Comparison of ENCODE assay signal across 2 cellular contexts in the genomic region with DNA sequence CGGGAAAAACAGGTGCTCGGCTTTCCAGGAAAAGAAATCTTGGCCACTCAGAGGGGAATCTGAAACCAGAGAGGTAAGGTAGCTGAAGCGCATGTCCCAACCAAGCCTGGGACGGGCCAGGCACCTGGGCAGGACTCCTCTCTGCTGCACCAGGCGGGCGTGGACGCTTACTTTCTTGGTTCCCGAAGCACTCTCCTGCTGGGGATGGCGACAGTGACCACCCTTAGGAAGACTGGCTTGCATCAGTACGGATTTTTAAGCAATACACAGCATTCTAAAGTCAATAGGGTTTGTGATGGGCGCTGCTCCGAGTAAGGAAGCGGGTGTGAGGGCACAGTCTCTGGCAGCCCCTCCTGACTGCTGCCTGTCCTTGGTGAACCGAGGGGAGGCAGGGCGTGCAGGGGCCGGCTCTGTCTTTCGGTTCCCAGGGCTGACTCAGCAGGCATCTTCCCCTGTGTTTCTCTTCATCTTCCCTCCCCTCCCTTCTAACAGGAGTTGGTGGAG.
A peak's percentile ranks its signal among the peaks of the same experiment; 100 is the strongest.
TF ChIP-seq lines count a peak whose summit lies in the region.

No MANE protein-coding gene starts in this region.

TF ChIP-seq in IMR-90, 13 proteins besides CTCF, POLR2A, EP300 and RAD21:
- TF ChIP-seq, protein P1, sequence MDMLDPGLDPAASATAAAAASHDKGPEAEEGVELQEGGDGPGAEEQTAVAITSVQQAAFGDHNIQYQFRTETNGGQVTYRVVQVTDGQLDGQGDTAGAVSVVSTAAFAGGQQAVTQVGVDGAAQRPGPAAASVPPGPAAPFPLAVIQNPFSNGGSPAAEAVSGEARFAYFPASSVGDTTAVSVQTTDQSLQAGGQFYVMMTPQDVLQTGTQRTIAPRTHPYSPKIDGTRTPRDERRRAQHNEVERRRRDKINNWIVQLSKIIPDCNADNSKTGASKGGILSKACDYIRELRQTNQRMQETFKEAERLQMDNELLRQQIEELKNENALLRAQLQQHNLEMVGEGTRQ (IDR thresholded peaks at IDR 0.05; ENCODE audit: low read depth, low read length) = no peak
- no peak for TF ChIP-seq FOS (IDR thresholded peaks at IDR 0.05; ENCODE audit: low read depth, low read length)
- no peak for TF ChIP-seq MAZ (IDR thresholded peaks at IDR 0.05; ENCODE audit: borderline replicate concordance, low read depth, low read length)
- TF ChIP-seq RFX5 (IDR thresholded peaks at IDR 0.05; ENCODE audit: low read depth, low read length) = no peak
- TF ChIP-seq RCOR1 (IDR thresholded peaks at IDR 0.05; ENCODE audit: insufficient replicate concordance, low read length) = no peak
- no peak for TF ChIP-seq MAFK (IDR thresholded peaks at IDR 0.05; ENCODE audit: low read depth, low read length)
- TF ChIP-seq BHLHE40 (IDR thresholded peaks at IDR 0.05; ENCODE audit: low read depth, low read length) = no peak
- TF ChIP-seq MXI1 (IDR thresholded peaks at IDR 0.05; ENCODE audit: borderline replicate concordance, low read depth, low read length) = no peak
- no peak for TF ChIP-seq CHD1 (IDR thresholded peaks at IDR 0.05; ENCODE audit: low read depth, low read length)

TF ChIP-seq in HepG2, 621 proteins besides CTCF, POLR2A, EP300 and RAD21:
- TF ChIP-seq, protein P2, sequence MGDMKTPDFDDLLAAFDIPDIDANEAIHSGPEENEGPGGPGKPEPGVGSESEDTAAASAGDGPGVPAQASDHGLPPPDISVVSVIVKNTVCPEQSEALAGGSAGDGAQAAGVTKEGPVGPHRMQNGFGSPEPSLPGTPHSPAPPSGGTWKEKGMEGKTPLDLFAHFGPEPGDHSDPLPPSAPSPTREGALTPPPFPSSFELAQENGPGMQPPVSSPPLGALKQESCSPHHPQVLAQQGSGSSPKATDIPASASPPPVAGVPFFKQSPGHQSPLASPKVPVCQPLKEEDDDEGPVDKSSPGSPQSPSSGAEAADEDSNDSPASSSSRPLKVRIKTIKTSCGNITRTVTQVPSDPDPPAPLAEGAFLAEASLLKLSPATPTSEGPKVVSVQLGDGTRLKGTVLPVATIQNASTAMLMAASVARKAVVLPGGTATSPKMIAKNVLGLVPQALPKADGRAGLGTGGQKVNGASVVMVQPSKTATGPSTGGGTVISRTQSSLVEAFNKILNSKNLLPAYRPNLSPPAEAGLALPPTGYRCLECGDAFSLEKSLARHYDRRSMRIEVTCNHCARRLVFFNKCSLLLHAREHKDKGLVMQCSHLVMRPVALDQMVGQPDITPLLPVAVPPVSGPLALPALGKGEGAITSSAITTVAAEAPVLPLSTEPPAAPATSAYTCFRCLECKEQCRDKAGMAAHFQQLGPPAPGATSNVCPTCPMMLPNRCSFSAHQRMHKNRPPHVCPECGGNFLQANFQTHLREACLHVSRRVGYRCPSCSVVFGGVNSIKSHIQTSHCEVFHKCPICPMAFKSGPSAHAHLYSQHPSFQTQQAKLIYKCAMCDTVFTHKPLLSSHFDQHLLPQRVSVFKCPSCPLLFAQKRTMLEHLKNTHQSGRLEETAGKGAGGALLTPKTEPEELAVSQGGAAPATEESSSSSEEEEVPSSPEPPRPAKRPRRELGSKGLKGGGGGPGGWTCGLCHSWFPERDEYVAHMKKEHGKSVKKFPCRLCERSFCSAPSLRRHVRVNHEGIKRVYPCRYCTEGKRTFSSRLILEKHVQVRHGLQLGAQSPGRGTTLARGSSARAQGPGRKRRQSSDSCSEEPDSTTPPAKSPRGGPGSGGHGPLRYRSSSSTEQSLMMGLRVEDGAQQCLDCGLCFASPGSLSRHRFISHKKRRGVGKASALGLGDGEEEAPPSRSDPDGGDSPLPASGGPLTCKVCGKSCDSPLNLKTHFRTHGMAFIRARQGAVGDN (CRISPR knock-in tag; IDR thresholded peaks at IDR 0.05) = peak; percentile 13; the same call in 1 of the 2 replicates
- no peak for TF ChIP-seq RBFOX2 (IDR thresholded peaks at IDR 0.05; ENCODE audit: low read depth, low read length)
- no peak for TF ChIP-seq ZNF296 (CRISPR knock-in tag; conservative IDR thresholded peaks at IDR 0.05)
- TF ChIP-seq SYNCRIP (IDR thresholded peaks at IDR 0.05; ENCODE audit: insufficient read depth, low read depth, low read length) = no peak
- no peak for TF ChIP-seq NR1H2 (CRISPR knock-in tag; IDR thresholded peaks at IDR 0.05; ENCODE audit: borderline replicate concordance, low read depth)
